Comparison of ENCODE assay signal across 1 cellular context in the genomic region with DNA sequence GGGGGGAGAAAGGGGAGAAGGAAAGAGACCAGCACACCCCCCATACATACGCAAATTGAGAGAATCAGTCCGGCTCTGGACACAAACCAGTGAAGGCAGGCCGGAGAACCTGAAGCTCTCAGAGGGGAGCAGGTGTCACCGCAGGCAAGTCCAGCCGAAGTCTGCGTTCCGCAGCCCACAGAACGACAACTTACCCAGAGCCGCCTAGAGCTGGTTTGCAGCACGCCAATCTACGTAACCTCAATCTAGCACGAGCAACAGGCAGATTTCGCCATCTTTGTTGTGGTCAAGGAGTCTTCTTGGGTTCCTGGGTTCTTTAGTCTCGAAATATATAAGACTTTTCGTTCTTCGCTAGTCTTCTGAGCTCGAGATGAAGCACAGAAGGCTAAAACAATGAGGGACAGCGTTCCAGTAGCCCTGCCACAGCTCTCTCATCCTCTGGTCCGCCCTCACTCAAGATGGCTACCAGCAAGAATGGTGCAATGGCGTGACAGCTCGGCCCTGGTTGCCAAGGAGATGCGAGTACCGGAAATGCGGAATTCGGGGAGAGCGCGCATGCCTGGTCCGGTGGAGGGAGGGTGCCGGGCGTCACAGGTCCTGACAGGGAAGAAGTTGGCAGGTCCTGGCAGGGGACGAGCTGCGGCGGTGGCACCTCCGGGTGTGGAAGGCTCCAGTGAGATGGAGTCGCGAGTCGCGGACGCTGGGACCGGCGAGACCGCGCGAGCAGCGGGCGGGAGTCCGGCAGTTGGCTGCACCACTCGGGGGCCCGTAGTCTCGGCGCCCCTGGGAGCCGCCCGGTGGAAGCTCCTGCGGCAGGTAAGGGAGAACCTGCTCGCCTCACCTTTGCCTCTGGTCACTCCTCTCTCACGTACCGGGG.
TF ChIP-seq lines count a peak whose summit lies in the region.

TSS of gene CAMKMT (plus strand) at position 618 of the 877 bp plus-strand sequence.
TSS of gene PREPL (minus strand) at position 165 of the 877 bp plus-strand sequence. CDS start 15,152 bp downstream, outside the sequence.

TF ChIP-seq in HEK293, 187 proteins besides CTCF, POLR2A, EP300 and RAD21 (continued from another document and continues in another):
- TF ChIP-seq, protein P1, sequence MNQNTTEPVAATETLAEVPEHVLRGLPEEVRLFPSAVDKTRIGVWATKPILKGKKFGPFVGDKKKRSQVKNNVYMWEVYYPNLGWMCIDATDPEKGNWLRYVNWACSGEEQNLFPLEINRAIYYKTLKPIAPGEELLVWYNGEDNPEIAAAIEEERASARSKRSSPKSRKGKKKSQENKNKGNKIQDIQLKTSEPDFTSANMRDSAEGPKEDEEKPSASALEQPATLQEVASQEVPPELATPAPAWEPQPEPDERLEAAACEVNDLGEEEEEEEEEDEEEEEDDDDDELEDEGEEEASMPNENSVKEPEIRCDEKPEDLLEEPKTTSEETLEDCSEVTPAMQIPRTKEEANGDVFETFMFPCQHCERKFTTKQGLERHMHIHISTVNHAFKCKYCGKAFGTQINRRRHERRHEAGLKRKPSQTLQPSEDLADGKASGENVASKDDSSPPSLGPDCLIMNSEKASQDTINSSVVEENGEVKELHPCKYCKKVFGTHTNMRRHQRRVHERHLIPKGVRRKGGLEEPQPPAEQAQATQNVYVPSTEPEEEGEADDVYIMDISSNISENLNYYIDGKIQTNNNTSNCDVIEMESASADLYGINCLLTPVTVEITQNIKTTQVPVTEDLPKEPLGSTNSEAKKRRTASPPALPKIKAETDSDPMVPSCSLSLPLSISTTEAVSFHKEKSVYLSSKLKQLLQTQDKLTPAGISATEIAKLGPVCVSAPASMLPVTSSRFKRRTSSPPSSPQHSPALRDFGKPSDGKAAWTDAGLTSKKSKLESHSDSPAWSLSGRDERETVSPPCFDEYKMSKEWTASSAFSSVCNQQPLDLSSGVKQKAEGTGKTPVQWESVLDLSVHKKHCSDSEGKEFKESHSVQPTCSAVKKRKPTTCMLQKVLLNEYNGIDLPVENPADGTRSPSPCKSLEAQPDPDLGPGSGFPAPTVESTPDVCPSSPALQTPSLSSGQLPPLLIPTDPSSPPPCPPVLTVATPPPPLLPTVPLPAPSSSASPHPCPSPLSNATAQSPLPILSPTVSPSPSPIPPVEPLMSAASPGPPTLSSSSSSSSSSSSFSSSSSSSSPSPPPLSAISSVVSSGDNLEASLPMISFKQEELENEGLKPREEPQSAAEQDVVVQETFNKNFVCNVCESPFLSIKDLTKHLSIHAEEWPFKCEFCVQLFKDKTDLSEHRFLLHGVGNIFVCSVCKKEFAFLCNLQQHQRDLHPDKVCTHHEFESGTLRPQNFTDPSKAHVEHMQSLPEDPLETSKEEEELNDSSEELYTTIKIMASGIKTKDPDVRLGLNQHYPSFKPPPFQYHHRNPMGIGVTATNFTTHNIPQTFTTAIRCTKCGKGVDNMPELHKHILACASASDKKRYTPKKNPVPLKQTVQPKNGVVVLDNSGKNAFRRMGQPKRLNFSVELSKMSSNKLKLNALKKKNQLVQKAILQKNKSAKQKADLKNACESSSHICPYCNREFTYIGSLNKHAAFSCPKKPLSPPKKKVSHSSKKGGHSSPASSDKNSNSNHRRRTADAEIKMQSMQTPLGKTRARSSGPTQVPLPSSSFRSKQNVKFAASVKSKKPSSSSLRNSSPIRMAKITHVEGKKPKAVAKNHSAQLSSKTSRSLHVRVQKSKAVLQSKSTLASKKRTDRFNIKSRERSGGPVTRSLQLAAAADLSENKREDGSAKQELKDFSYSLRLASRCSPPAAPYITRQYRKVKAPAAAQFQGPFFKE (tag by site-specific recombination; IDR thresholded peaks at IDR 0.05; ENCODE audit: borderline replicate concordance): 0 out of 2 replicates have a peak, but pooled peaks have one; percentile 33
- TF ChIP-seq, protein P2, sequence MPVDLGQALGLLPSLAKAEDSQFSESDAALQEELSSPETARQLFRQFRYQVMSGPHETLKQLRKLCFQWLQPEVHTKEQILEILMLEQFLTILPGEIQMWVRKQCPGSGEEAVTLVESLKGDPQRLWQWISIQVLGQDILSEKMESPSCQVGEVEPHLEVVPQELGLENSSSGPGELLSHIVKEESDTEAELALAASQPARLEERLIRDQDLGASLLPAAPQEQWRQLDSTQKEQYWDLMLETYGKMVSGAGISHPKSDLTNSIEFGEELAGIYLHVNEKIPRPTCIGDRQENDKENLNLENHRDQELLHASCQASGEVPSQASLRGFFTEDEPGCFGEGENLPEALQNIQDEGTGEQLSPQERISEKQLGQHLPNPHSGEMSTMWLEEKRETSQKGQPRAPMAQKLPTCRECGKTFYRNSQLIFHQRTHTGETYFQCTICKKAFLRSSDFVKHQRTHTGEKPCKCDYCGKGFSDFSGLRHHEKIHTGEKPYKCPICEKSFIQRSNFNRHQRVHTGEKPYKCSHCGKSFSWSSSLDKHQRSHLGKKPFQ (tag by site-specific recombination; IDR thresholded peaks at IDR 0.05): no peak
- no peak for TF ChIP-seq KLF1 (tag by site-specific recombination; IDR thresholded peaks at IDR 0.05)
- no peak for TF ChIP-seq ZNF426 (tag by site-specific recombination; IDR thresholded peaks at IDR 0.05)
- TF ChIP-seq YY2 (tag by site-specific recombination; IDR thresholded peaks at IDR 0.05): peak; percentile 87
- TF ChIP-seq, protein P3, sequence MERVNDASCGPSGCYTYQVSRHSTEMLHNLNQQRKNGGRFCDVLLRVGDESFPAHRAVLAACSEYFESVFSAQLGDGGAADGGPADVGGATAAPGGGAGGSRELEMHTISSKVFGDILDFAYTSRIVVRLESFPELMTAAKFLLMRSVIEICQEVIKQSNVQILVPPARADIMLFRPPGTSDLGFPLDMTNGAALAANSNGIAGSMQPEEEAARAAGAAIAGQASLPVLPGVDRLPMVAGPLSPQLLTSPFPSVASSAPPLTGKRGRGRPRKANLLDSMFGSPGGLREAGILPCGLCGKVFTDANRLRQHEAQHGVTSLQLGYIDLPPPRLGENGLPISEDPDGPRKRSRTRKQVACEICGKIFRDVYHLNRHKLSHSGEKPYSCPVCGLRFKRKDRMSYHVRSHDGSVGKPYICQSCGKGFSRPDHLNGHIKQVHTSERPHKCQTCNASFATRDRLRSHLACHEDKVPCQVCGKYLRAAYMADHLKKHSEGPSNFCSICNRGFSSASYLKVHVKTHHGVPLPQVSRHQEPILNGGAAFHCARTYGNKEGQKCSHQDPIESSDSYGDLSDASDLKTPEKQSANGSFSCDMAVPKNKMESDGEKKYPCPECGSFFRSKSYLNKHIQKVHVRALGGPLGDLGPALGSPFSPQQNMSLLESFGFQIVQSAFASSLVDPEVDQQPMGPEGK (tag by site-specific recombination; IDR thresholded peaks at IDR 0.05): peak; percentile 40
- peak; percentile 73 for TF ChIP-seq SP3 (tag by site-specific recombination; IDR thresholded peaks at IDR 0.05)
- no peak for TF ChIP-seq GLI4 (tag by site-specific recombination; IDR thresholded peaks at IDR 0.05)
- TF ChIP-seq ZBTB17 (tag by site-specific recombination; IDR thresholded peaks at IDR 0.05): peak; percentile 100
- no peak for TF ChIP-seq ZNF223 (tag by site-specific recombination; IDR thresholded peaks at IDR 0.05)
- no peak for TF ChIP-seq ZNF391 (tag by site-specific recombination; IDR thresholded peaks at IDR 0.05; ENCODE audit: borderline replicate concordance, low read depth)
- TF ChIP-seq HOXA7 (CRISPR knock-in tag; IDR thresholded peaks at IDR 0.05; ENCODE audit: borderline replicate concordance): no peak
- TF ChIP-seq ZNF561 (tag by site-specific recombination; IDR thresholded peaks at IDR 0.05; ENCODE audit: borderline replicate concordance): peak; percentile 56; the same call in 1 of the 2 replicates
- TF ChIP-seq KLF8 (tag by site-specific recombination; IDR thresholded peaks at IDR 0.05): peak; percentile 40; the same call in 1 of the 2 replicates
- TF ChIP-seq PRDM4 (tag by site-specific recombination; IDR thresholded peaks at IDR 0.05): no peak
- TF ChIP-seq ZNF174 (tag by site-specific recombination; IDR thresholded peaks at IDR 0.05): no peak
- peak; percentile 100 for TF ChIP-seq SCRT2 (tag by site-specific recombination; IDR thresholded peaks at IDR 0.05)
- TF ChIP-seq ZXDB (tag by site-specific recombination; IDR thresholded peaks at IDR 0.05): peak; percentile 86
- TF ChIP-seq PRDM10 (tag by site-specific recombination; IDR thresholded peaks at IDR 0.05): peak; percentile 95
- TF ChIP-seq, protein P4, sequence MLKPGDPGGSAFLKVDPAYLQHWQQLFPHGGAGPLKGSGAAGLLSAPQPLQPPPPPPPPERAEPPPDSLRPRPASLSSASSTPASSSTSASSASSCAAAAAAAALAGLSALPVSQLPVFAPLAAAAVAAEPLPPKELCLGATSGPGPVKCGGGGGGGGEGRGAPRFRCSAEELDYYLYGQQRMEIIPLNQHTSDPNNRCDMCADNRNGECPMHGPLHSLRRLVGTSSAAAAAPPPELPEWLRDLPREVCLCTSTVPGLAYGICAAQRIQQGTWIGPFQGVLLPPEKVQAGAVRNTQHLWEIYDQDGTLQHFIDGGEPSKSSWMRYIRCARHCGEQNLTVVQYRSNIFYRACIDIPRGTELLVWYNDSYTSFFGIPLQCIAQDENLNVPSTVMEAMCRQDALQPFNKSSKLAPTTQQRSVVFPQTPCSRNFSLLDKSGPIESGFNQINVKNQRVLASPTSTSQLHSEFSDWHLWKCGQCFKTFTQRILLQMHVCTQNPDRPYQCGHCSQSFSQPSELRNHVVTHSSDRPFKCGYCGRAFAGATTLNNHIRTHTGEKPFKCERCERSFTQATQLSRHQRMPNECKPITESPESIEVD (tag by site-specific recombination; IDR thresholded peaks at IDR 0.05): no peak
- peak; percentile 68; the same call in 1 of the 2 replicates for TF ChIP-seq ZEB2 (tag by site-specific recombination; IDR thresholded peaks at IDR 0.05)
- TF ChIP-seq SP7 (tag by site-specific recombination; IDR thresholded peaks at IDR 0.05): peak; percentile 44
- no peak for TF ChIP-seq ZNF707 (tag by site-specific recombination; IDR thresholded peaks at IDR 0.05)
- no peak for TF ChIP-seq REPIN1 (tag by site-specific recombination; IDR thresholded peaks at IDR 0.05; ENCODE audit: low read depth)
- peak; percentile 71 for TF ChIP-seq ZNF600 (tag by site-specific recombination; IDR thresholded peaks at IDR 0.05)
- no peak for TF ChIP-seq ZNF266 (tag by site-specific recombination; IDR thresholded peaks at IDR 0.05; ENCODE audit: low read depth)
- TF ChIP-seq ZBTB8A (tag by site-specific recombination; IDR thresholded peaks at IDR 0.05): peak; percentile 42; the same call in 1 of the 2 replicates
- TF ChIP-seq GLIS1 (tag by site-specific recombination; IDR thresholded peaks at IDR 0.05): 0 out of 2 replicates have a peak, but pooled peaks have one; percentile 12
- TF ChIP-seq ZNF423 (tag by site-specific recombination; IDR thresholded peaks at IDR 0.05): peak; percentile 78
- TF ChIP-seq, protein P5, sequence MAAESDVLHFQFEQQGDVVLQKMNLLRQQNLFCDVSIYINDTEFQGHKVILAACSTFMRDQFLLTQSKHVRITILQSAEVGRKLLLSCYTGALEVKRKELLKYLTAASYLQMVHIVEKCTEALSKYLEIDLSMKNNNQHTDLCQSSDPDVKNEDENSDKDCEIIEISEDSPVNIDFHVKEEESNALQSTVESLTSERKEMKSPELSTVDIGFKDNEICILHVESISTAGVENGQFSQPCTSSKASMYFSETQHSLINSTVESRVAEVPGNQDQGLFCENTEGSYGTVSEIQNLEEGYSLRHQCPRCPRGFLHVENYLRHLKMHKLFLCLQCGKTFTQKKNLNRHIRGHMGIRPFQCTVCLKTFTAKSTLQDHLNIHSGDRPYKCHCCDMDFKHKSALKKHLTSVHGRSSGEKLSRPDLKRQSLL (tag by site-specific recombination; IDR thresholded peaks at IDR 0.05): peak; percentile 93
- peak; percentile 54; the same call in 1 of the 2 replicates for TF ChIP-seq ZBTB20 (tag by site-specific recombination; IDR thresholded peaks at IDR 0.05)
- TF ChIP-seq HOXD13 (CRISPR knock-in tag; IDR thresholded peaks at IDR 0.05; ENCODE audit: borderline replicate concordance): peak; percentile 68; the same call in 1 of the 2 replicates
- TF ChIP-seq ZNF571 (tag by site-specific recombination; IDR thresholded peaks at IDR 0.05): no peak
